In genomic region chr15:82146990-82147461, GRCh38 we compare ENCODE assay signal across 1 cellular context.
A peak's percentile ranks its signal among the peaks of the same experiment; 100 is the strongest.
TF ChIP-seq lines count a peak whose summit lies in the region.

No MANE protein-coding gene starts in this region.

TF ChIP-seq in K562, 482 proteins besides CTCF, POLR2A, EP300 and RAD21 (continued from another document):
- no peak for TF ChIP-seq CREB5 (CRISPR knock-in tag; IDR thresholded peaks at IDR 0.05)
- no peak for TF ChIP-seq CREBBP (IDR thresholded peaks at IDR 0.05; ENCODE audit: low read depth, low read length)
- no peak for TF ChIP-seq ERF (CRISPR knock-in tag; IDR thresholded peaks at IDR 0.05)
- no peak for TF ChIP-seq FOXJ3 (CRISPR knock-in tag; IDR thresholded peaks at IDR 0.05)
- TF ChIP-seq ZNF197 (CRISPR knock-in tag; IDR thresholded peaks at IDR 0.05; ENCODE audit: low read depth) = no peak
- no peak for TF ChIP-seq MBD2 (IDR thresholded peaks at IDR 0.05; ENCODE audit: borderline replicate concordance, low read depth)
- TF ChIP-seq JUN (IDR thresholded peaks at IDR 0.05; ENCODE audit: borderline replicate concordance, low read depth, low read length) = peak; percentile 94
- no peak for TF ChIP-seq JUN (CRISPR knock-in tag; IDR thresholded peaks at IDR 0.05; ENCODE audit: borderline replicate concordance)
- TF ChIP-seq ZNF12 (CRISPR knock-in tag; IDR thresholded peaks at IDR 0.05) = no peak
- TF ChIP-seq ZNF121 (CRISPR knock-in tag; conservative IDR thresholded peaks at IDR 0.05) = no peak
- TF ChIP-seq ZSCAN32 (CRISPR knock-in tag; IDR thresholded peaks at IDR 0.05) = no peak
- TF ChIP-seq, protein P1, sequence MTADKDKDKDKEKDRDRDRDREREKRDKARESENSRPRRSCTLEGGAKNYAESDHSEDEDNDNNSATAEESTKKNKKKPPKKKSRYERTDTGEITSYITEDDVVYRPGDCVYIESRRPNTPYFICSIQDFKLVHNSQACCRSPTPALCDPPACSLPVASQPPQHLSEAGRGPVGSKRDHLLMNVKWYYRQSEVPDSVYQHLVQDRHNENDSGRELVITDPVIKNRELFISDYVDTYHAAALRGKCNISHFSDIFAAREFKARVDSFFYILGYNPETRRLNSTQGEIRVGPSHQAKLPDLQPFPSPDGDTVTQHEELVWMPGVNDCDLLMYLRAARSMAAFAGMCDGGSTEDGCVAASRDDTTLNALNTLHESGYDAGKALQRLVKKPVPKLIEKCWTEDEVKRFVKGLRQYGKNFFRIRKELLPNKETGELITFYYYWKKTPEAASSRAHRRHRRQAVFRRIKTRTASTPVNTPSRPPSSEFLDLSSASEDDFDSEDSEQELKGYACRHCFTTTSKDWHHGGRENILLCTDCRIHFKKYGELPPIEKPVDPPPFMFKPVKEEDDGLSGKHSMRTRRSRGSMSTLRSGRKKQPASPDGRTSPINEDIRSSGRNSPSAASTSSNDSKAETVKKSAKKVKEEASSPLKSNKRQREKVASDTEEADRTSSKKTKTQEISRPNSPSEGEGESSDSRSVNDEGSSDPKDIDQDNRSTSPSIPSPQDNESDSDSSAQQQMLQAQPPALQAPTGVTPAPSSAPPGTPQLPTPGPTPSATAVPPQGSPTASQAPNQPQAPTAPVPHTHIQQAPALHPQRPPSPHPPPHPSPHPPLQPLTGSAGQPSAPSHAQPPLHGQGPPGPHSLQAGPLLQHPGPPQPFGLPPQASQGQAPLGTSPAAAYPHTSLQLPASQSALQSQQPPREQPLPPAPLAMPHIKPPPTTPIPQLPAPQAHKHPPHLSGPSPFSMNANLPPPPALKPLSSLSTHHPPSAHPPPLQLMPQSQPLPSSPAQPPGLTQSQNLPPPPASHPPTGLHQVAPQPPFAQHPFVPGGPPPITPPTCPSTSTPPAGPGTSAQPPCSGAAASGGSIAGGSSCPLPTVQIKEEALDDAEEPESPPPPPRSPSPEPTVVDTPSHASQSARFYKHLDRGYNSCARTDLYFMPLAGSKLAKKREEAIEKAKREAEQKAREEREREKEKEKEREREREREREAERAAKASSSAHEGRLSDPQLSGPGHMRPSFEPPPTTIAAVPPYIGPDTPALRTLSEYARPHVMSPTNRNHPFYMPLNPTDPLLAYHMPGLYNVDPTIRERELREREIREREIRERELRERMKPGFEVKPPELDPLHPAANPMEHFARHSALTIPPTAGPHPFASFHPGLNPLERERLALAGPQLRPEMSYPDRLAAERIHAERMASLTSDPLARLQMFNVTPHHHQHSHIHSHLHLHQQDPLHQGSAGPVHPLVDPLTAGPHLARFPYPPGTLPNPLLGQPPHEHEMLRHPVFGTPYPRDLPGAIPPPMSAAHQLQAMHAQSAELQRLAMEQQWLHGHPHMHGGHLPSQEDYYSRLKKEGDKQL (CRISPR knock-in tag; IDR thresholded peaks at IDR 0.05; ENCODE audit: borderline replicate concordance) = no peak
- TF ChIP-seq RUNX1 (IDR thresholded peaks at IDR 0.05; ENCODE audit: low read depth) = no peak
- TF ChIP-seq, protein P2, sequence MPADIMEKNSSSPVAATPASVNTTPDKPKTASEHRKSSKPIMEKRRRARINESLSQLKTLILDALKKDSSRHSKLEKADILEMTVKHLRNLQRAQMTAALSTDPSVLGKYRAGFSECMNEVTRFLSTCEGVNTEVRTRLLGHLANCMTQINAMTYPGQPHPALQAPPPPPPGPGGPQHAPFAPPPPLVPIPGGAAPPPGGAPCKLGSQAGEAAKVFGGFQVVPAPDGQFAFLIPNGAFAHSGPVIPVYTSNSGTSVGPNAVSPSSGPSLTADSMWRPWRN (IDR thresholded peaks at IDR 0.05; ENCODE audit: low read depth) = no peak
- no peak for TF ChIP-seq TSHZ1 (CRISPR knock-in tag; IDR thresholded peaks at IDR 0.05)
- TF ChIP-seq SETDB1 (IDR thresholded peaks at IDR 0.05; ENCODE audit: low read length) = no peak
- TF ChIP-seq CSDE1 (IDR thresholded peaks at IDR 0.05) = 0 out of 4 replicates have a peak, but pooled peaks of 1 of the 2 experiments have one; percentile 40
- TF ChIP-seq, protein P3, sequence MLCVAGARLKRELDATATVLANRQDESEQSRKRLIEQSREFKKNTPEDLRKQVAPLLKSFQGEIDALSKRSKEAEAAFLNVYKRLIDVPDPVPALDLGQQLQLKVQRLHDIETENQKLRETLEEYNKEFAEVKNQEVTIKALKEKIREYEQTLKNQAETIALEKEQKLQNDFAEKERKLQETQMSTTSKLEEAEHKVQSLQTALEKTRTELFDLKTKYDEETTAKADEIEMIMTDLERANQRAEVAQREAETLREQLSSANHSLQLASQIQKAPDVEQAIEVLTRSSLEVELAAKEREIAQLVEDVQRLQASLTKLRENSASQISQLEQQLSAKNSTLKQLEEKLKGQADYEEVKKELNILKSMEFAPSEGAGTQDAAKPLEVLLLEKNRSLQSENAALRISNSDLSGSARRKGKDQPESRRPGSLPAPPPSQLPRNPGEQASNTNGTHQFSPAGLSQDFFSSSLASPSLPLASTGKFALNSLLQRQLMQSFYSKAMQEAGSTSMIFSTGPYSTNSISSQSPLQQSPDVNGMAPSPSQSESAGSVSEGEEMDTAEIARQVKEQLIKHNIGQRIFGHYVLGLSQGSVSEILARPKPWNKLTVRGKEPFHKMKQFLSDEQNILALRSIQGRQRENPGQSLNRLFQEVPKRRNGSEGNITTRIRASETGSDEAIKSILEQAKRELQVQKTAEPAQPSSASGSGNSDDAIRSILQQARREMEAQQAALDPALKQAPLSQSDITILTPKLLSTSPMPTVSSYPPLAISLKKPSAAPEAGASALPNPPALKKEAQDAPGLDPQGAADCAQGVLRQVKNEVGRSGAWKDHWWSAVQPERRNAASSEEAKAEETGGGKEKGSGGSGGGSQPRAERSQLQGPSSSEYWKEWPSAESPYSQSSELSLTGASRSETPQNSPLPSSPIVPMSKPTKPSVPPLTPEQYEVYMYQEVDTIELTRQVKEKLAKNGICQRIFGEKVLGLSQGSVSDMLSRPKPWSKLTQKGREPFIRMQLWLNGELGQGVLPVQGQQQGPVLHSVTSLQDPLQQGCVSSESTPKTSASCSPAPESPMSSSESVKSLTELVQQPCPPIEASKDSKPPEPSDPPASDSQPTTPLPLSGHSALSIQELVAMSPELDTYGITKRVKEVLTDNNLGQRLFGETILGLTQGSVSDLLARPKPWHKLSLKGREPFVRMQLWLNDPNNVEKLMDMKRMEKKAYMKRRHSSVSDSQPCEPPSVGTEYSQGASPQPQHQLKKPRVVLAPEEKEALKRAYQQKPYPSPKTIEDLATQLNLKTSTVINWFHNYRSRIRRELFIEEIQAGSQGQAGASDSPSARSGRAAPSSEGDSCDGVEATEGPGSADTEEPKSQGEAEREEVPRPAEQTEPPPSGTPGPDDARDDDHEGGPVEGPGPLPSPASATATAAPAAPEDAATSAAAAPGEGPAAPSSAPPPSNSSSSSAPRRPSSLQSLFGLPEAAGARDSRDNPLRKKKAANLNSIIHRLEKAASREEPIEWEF (CRISPR knock-in tag; IDR thresholded peaks at IDR 0.05) = no peak
- TF ChIP-seq IRF1 (CRISPR knock-in tag; IDR thresholded peaks at IDR 0.05; ENCODE audit: borderline replicate concordance) = no peak
- TF ChIP-seq NCOA4 (IDR thresholded peaks at IDR 0.05; ENCODE audit: partially characterized antibody) = no peak
- TF ChIP-seq, protein P4, sequence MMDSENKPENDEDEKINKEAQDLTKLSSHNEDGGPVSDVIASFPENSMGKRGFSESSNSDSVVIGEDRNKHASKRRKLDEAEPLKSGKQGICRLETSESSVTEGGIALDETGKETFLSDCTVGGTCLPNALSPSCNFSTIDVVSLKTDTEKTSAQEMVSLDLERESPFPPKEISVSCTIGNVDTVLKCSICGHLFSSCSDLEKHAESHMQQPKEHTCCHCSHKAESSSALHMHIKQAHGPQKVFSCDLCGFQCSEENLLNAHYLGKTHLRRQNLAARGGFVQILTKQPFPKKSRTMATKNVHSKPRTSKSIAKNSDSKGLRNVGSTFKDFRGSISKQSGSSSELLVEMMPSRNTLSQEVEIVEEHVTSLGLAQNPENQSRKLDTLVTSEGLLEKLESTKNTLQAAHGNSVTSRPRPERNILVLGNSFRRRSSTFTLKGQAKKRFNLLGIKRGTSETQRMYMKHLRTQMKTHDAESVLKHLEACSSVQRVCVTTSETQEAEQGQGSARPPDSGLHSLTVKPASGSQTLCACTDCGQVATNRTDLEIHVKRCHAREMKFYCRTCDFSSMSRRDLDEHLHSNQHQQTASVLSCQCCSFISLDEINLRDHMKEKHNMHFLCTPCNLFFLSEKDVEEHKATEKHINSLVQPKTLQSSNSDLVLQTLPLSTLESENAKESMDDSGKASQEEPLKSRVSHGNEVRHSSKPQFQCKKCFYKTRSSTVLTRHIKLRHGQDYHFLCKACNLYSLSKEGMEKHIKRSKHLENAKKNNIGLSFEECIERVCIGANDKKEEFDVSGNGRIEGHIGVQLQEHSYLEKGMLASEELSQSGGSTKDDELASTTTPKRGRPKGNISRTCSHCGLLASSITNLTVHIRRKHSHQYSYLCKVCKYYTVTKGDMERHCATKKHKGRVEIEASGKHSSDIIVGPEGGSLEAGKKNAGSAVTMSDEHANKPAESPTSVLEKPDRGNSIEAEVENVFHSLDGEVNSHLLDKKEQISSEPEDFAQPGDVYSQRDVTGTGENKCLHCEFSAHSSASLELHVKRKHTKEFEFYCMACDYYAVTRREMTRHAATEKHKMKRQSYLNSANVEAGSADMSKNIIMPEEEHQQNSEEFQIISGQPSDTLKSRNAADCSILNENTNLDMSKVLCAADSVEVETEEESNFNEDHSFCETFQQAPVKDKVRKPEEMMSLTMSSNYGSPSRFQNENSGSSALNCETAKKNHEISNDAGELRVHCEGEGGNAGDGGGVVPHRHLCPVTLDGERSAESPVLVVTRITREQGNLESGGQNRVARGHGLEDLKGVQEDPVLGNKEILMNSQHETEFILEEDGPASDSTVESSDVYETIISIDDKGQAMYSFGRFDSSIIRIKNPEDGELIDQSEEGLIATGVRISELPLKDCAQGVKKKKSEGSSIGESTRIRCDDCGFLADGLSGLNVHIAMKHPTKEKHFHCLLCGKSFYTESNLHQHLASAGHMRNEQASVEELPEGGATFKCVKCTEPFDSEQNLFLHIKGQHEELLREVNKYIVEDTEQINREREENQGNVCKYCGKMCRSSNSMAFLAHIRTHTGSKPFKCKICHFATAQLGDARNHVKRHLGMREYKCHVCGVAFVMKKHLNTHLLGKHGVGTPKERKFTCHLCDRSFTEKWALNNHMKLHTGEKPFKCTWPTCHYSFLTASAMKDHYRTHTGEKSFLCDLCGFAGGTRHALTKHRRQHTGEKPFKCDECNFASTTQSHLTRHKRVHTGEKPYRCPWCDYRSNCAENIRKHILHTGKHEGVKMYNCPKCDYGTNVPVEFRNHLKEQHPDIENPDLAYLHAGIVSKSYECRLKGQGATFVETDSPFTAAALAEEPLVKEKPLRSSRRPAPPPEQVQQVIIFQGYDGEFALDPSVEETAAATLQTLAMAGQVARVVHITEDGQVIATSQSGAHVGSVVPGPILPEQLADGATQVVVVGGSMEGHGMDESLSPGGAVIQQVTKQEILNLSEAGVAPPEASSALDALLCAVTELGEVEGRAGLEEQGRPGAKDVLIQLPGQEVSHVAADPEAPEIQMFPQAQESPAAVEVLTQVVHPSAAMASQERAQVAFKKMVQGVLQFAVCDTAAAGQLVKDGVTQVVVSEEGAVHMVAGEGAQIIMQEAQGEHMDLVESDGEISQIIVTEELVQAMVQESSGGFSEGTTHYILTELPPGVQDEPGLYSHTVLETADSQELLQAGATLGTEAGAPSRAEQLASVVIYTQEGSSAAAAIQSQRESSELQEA (IDR thresholded peaks at IDR 0.05; ENCODE audit: low read depth) = no peak
- no peak for TF ChIP-seq NFRKB (IDR thresholded peaks at IDR 0.05; ENCODE audit: low read depth)
- no peak for TF ChIP-seq HNRNPLL (IDR thresholded peaks at IDR 0.05; ENCODE audit: low read depth, low read length, poor library complexity, severe bottlenecking)
- no peak for TF ChIP-seq RFX5 (IDR thresholded peaks at IDR 0.05; ENCODE audit: low read depth, low read length)
- no peak for TF ChIP-seq MYC (IDR thresholded peaks at IDR 0.05; ENCODE audit: low read depth, low read length)
- TF ChIP-seq MYC (CRISPR knock-in tag; IDR thresholded peaks at IDR 0.05; ENCODE audit: borderline replicate concordance, low read depth) = no peak
TF ChIP-seq in K562: peak in this region for 69.
